ENCODE assay signal across 13 cellular contexts in genomic region chr18:44458777-44459176, GRCh38.
DNase-seq lines count a peak whose midpoint lies in the region; ATAC-seq, FAIRE-seq and TF ChIP-seq lines count a peak whose summit lies in the region.
"Had no signal": no experiment of that assay in that cellular context is flagged by ENCODE, and none has a peak within 500 bp of the region (broad histone marks: within the 10 kb centered on the region; RNA-seq: fewer than 3 reads in every experiment).

No MANE protein-coding gene starts in this region.

- no peaks in the 10 kb centered on the region for H3K4me1 Mint-ChIP-seq in stimulated activated naive CD8-positive, alpha-beta T cell treated with anti-CD3 and anti-CD28 coated beads, Interleukin-15, amount 100 ng/mL, for 72 hours
- peaks cover 7% of the 10 kb centered on the region for H3K4me1 Mint-ChIP-seq in astrocyte (ENCODE audit: low read depth, unreplicated experiment)
- H3K4me1 Mint-ChIP-seq: WTC11 had no signal

- no peaks in the 10 kb centered on the region for H3K36me3 ChIP-seq in astrocyte (ENCODE audit: insufficient read depth, low read length)
- H3K36me3 ChIP-seq: thyroid gland had no signal

- no peak overlapping the region for H2AFZ ChIP-seq in astrocyte (ENCODE audit: low read depth, low read length)

- H3K27me3 ChIP-seq in astrocyte (ENCODE audit: insufficient read depth, low read length), result no peaks in the 10 kb centered on the region
- H3K27me3 ChIP-seq: thyroid gland had no signal

- H3K9me3 ChIP-seq in astrocyte (ENCODE audit: insufficient read depth, low read depth, low read length), result no peaks in the 10 kb centered on the region
- H3K9me3 ChIP-seq: psoas muscle, thyroid gland had no signal

- no peak overlapping the region for H3K4me3 ChIP-seq in astrocyte (ENCODE audit: insufficient read depth, low read depth, low read length)
- H3K4me3 ChIP-seq: psoas muscle, thyroid gland had no signal

- ATAC-seq in stimulated activated naive CD8-positive, alpha-beta T cell treated with anti-CD3 and anti-CD28 coated beads, Interleukin-15, Interleukin-2, amounts not matched to agents 100 U/mL and 50 U/mL, for 24 hours, result peak; percentile 52
- ATAC-seq in stimulated activated naive CD8-positive, alpha-beta T cell treated with anti-CD3 and anti-CD28 coated beads, Interleukin-15, amount 100 ng/mL, for 72 hours, result no peak
- no peak for ATAC-seq in HG03457 (IDR thresholded peaks at IDR 0.05; ENCODE audit: unreplicated experiment)
- ATAC-seq: psoas muscle, WTC11 had no signal

- H3K36me3 Mint-ChIP-seq in astrocyte (ENCODE audit: low read depth, unreplicated experiment), result no peaks in the 10 kb centered on the region
- H3K36me3 Mint-ChIP-seq: WTC11 had no signal

- H4K20me1 ChIP-seq in astrocyte (ENCODE audit: insufficient read depth, low read length), result no peaks in the 10 kb centered on the region

- peak; percentile 77 for FAIRE-seq in astrocyte (lab: Jason Lieb, UNC)

- no peak overlapping the region for H3K27ac Mint-ChIP-seq in stimulated activated naive CD8-positive, alpha-beta T cell treated with anti-CD3 and anti-CD28 coated beads, Interleukin-15, amount 100 ng/mL, for 72 hours
- no peak overlapping the region for H3K27ac Mint-ChIP-seq in astrocyte (ENCODE audit: unreplicated experiment)
- H3K27ac Mint-ChIP-seq: WTC11 had no signal

- peak; percentile 14 for TF ChIP-seq CTCF in astrocyte (IDR thresholded peaks at IDR 0.05; ENCODE audit: insufficient read depth, low read depth, low read length)

- no peak overlapping the region for H3K27ac ChIP-seq in astrocyte (ENCODE audit: low read depth, low read length)
- H3K27ac ChIP-seq: psoas muscle, thyroid gland had no signal

- no peak overlapping the region for H3K9ac ChIP-seq in astrocyte (ENCODE audit: low read length)

- H3K4me2 ChIP-seq in astrocyte (ENCODE audit: low read length), result no peak overlapping the region

- no peaks in the 10 kb centered on the region for H3K79me2 ChIP-seq in astrocyte (ENCODE audit: insufficient read depth, low read length)

- no peaks in the 10 kb centered on the region for H3K9me3 Mint-ChIP-seq in stimulated activated naive CD8-positive, alpha-beta T cell treated with anti-CD3 and anti-CD28 coated beads, Interleukin-15, amount 100 ng/mL, for 72 hours
- H3K9me3 Mint-ChIP-seq in astrocyte (ENCODE audit: unreplicated experiment), result no peaks in the 10 kb centered on the region
- H3K9me3 Mint-ChIP-seq: WTC11 had no signal

- no peak overlapping the region for H3K4me3 Mint-ChIP-seq in stimulated activated naive CD8-positive, alpha-beta T cell treated with anti-CD3 and anti-CD28 coated beads, Interleukin-15, amount 100 ng/mL, for 72 hours
- H3K4me3 Mint-ChIP-seq in astrocyte (ENCODE audit: unreplicated experiment), result no peak overlapping the region
- H3K4me3 Mint-ChIP-seq: WTC11 had no signal

- no peaks in the 10 kb centered on the region for H3K4me1 ChIP-seq in astrocyte (ENCODE audit: insufficient read depth, low read length)
- H3K4me1 ChIP-seq: psoas muscle, thyroid gland had no signal

- in situ Hi-C loops in KBM-7 (cut with MboI; ENCODE audit: low pct_unique_long_range_greater_than_20kb, low sequenced_read_pairs), result no loop called here

- peaks cover 6% of the 10 kb centered on the region for H3K27me3 Mint-ChIP-seq in stimulated activated naive CD8-positive, alpha-beta T cell treated with anti-CD3 and anti-CD28 coated beads, Interleukin-15, amount 100 ng/mL, for 72 hours
- no peaks in the 10 kb centered on the region for H3K27me3 Mint-ChIP-seq in astrocyte (ENCODE audit: low read depth, unreplicated experiment)

- no peak for DNase-seq in stimulated activated naive CD8-positive, alpha-beta T cell treated with anti-CD3 and anti-CD28 coated beads, Interleukin-15, Interleukin-2, amounts not matched to agents 100 U/mL and 50 U/mL, for 24 hours
- DNase-seq in stimulated activated naive CD8-positive, alpha-beta T cell treated with anti-CD3 and anti-CD28 coated beads, Interleukin-15, amount 100 ng/mL, for 72 hours, result no peak
- DNase-seq in astrocyte (ENCODE audit: low read depth) (peak; percentile 88), foreskin melanocyte (peak; percentile 11), KBM-7 (no peak), GM19238 (ENCODE audit: insufficient read length, low spot score) (no peak), GM19240 (ENCODE audit: insufficient read length, low spot score) (no peak)
- DNase-seq: NCI-H526, psoas muscle, SHP77, thyroid gland had no signal

Comparison
In these comparisons a context has a peak if more than half of its experiments do, and no peak if none do; other contexts are left out.
1. DNase-seq: peak in astrocyte (single experiment) and foreskin melanocyte (single experiment); none in stimulated activated naive CD8-positive, alpha-beta T cell treated with anti-CD3 and anti-CD28 coated beads, Interleukin-15, Interleukin-2, amounts not matched to agents 100 U/mL and 50 U/mL, for 24 hours (single experiment), stimulated activated naive CD8-positive, alpha-beta T cell treated with anti-CD3 and anti-CD28 coated beads, Interleukin-15, amount 100 ng/mL, for 72 hours (0 of 2), KBM-7 (single experiment), GM19238 (single experiment) and GM19240 (single experiment).